Comparison of ENCODE assay signal across 8 cellular contexts in the genomic region with DNA sequence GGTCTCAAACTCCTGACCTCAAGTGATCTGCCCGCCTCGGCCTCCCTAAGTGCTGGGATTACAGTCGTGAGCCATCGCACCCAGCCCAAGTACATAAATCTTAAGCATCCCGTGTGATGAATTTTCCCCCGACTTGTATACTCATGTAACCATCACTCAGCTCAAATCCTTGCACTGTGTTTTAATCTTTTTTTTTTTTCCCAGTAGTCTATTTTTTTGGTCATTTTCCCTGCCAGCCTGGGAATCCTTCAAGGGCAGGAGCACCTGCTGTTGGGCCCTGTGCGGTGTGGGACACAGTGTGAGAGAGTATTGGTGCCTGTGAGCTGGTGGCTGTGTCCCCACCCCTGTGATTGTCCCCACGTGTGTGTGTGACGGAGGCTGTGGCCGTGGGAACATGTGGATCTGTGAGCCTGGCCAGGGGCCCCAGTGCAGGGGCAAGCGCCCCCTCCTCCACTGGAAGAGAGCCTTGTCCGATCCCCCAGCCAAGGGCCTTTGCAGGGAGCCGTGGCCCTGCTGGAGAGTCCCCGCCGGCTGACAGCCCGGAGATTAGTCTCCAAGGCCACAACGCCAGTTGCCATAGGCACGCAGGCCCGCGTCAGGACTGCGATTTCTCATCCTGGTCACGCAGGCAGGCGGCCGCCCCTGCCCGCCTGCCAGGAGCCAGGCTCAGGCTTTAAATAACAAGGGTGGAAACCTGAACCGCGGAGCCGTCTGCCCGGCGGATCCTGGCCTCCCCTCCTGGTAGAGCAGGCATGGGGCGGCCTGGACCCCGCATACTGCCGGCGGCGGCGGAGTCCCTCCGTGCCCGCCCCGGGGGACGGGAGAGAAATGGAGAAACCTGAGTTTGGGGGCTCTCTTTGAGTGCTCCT. TPM values are rescaled to one million over a fixed set of nuclear protein-coding genes. Genes with fewer than 3 reads are reported as not detected.
DNase-seq lines count a peak whose midpoint lies in the region; ATAC-seq and TF ChIP-seq lines count a peak whose summit lies in the region.

No MANE protein-coding gene starts in this region.

- H3K4me3 Mint-ChIP-seq in T-helper 2 cell treated with Interferon-gamma antibody and Interleukin-4, amounts not matched to agents 5 μg/mL and 100 μg/mL, for 36 hours = no peak overlapping the region
- H3K4me3 Mint-ChIP-seq in activated CD4-positive, alpha-beta memory T cell treated with anti-CD3 and anti-CD28 coated beads, Interleukin-2, amount 10 ng/mL, durations not matched to agents 7 days and 5 days = no peak overlapping the region

- no peak for ATAC-seq in HG02981 (IDR thresholded peaks at IDR 0.05; ENCODE audit: unreplicated experiment)

- DNase-seq in GM13976 (ENCODE audit: low spot score) (peak; percentile 57), SJCRH30 (peak; percentile 92 to 95), fibroblast of peridontal ligament (ENCODE audit: extremely low read depth) (peak; percentile 87), OCI-M2 (lab: John Stamatoyannopoulos, UW; ENCODE audit: unreplicated experiment) (no peak)
- no peak for DNase-seq in T-helper 2 cell treated with Interferon-gamma antibody and Interleukin-4, amounts not matched to agents 5 μg/mL and 100 μg/mL, for 36 hours (ENCODE audit: low spot score)
- DNase-seq in activated CD4-positive, alpha-beta memory T cell treated with anti-CD3 and anti-CD28 coated beads, Interleukin-2, amount 10 ng/mL, durations not matched to agents 7 days and 5 days = no peak

- H3K9ac ChIP-seq in muscle layer of colon (ENCODE audit: low read length) = peak overlapping the region; percentile 74

- POLR2A ChIA-PET in activated CD4-positive, alpha-beta memory T cell treated with anti-CD3 and anti-CD28 coated beads, Interleukin-2, amount 10 ng/mL, durations not matched to agents 7 days and 5 days (lab: Charles Lee) = no interaction called here

- peak overlapping the region; percentile 74 for H3K27ac ChIP-seq in SJCRH30
- peak overlapping the region; percentile 94 for H3K27ac ChIP-seq in muscle layer of colon (ENCODE audit: low read depth, low read length)

- no peaks in the 10 kb centered on the region for H3K4me1 Mint-ChIP-seq in T-helper 2 cell treated with Interferon-gamma antibody and Interleukin-4, amounts not matched to agents 5 μg/mL and 100 μg/mL, for 36 hours (ENCODE audit: low read depth)
- no peaks in the 10 kb centered on the region for H3K4me1 Mint-ChIP-seq in activated CD4-positive, alpha-beta memory T cell treated with anti-CD3 and anti-CD28 coated beads, Interleukin-2, amount 10 ng/mL, durations not matched to agents 7 days and 5 days

- H3K9me3 Mint-ChIP-seq in T-helper 2 cell treated with Interferon-gamma antibody and Interleukin-4, amounts not matched to agents 5 μg/mL and 100 μg/mL, for 36 hours = no peaks in the 10 kb centered on the region
- no peaks in the 10 kb centered on the region for H3K9me3 Mint-ChIP-seq in activated CD4-positive, alpha-beta memory T cell treated with anti-CD3 and anti-CD28 coated beads, Interleukin-2, amount 10 ng/mL, durations not matched to agents 7 days and 5 days

- CTCF ChIA-PET in activated CD4-positive, alpha-beta memory T cell treated with anti-CD3 and anti-CD28 coated beads, Interleukin-2, amount 10 ng/mL, durations not matched to agents 7 days and 5 days (lab: Charles Lee) = no interaction called here

- H3K27me3 Mint-ChIP-seq in T-helper 2 cell treated with Interferon-gamma antibody and Interleukin-4, amounts not matched to agents 5 μg/mL and 100 μg/mL, for 36 hours (ENCODE audit: low read depth) = peaks cover 4% of the 10 kb centered on the region
- peaks cover 4% of the 10 kb centered on the region for H3K27me3 Mint-ChIP-seq in activated CD4-positive, alpha-beta memory T cell treated with anti-CD3 and anti-CD28 coated beads, Interleukin-2, amount 10 ng/mL, durations not matched to agents 7 days and 5 days

- in situ Hi-C loops in GM13976 (cut with MboI; ENCODE audit: low sequenced_read_pairs, unreplicated experiment) = no loop called here

- H3K36me3 ChIP-seq in SJCRH30 (peaks cover 5% of the 10 kb centered on the region; the same call in 1 of the 2 replicates), muscle layer of colon (ENCODE audit: insufficient read depth, low read length) (no peaks in the 10 kb centered on the region)

- no peak for TF ChIP-seq CTCF in GM13976 (IDR thresholded peaks at IDR 0.05; ENCODE audit: borderline replicate concordance, control extremely low read depth, extremely low read depth, insufficient read depth, missing control alignments)

- no peaks in the 10 kb centered on the region for H3K36me3 Mint-ChIP-seq in T-helper 2 cell treated with Interferon-gamma antibody and Interleukin-4, amounts not matched to agents 5 μg/mL and 100 μg/mL, for 36 hours (ENCODE audit: low read depth)
- no peaks in the 10 kb centered on the region for H3K36me3 Mint-ChIP-seq in activated CD4-positive, alpha-beta memory T cell treated with anti-CD3 and anti-CD28 coated beads, Interleukin-2, amount 10 ng/mL, durations not matched to agents 7 days and 5 days (ENCODE audit: low read depth)

- H3K4me1 ChIP-seq in SJCRH30 (peaks cover 60% of the 10 kb centered on the region), muscle layer of colon (ENCODE audit: insufficient read depth, low read length) (peaks cover 68% of the 10 kb centered on the region)

- no peaks in the 10 kb centered on the region for H3K27me3 ChIP-seq in SJCRH30
- H3K27me3 ChIP-seq in muscle layer of colon (ENCODE audit: control insufficient read depth in 1 of 2, insufficient read depth in 2 of 2, low read length in 2 of 2) = no peaks in the 10 kb centered on the region

- H3K4me3 ChIP-seq in SJCRH30 (peak overlapping the region; percentile 29), muscle layer of colon (ENCODE audit: low read depth in 1 of 2, low read length in 2 of 2) (peak overlapping the region; percentile 34 to 68)

- H3K27ac Mint-ChIP-seq in T-helper 2 cell treated with Interferon-gamma antibody and Interleukin-4, amounts not matched to agents 5 μg/mL and 100 μg/mL, for 36 hours = no peak overlapping the region
- no peak overlapping the region for H3K27ac Mint-ChIP-seq in activated CD4-positive, alpha-beta memory T cell treated with anti-CD3 and anti-CD28 coated beads, Interleukin-2, amount 10 ng/mL, durations not matched to agents 7 days and 5 days

- no peaks in the 10 kb centered on the region for H3K9me3 ChIP-seq in SJCRH30 (replicated peaks)
- no peaks in the 10 kb centered on the region for H3K9me3 ChIP-seq in muscle layer of colon (ENCODE audit: low read length)

RNA-seq across cellular contexts. Expression of gene GTF2IRD1, which starts 26.5 kb away (rescaled TPM):
- 49.3 and 58.8 TPM in 2 replicates for total RNA-seq in SJCRH30 (2014; rRNA removed; shearing (Covaris generic))
- total RNA-seq in activated CD4-positive, alpha-beta memory T cell treated with anti-CD3 and anti-CD28 coated beads, Interleukin-2, amount 10 ng/mL, durations not matched to agents 7 days and 5 days = 1 to 10 TPM; 4.0 to 4.6 TPM

Comparison
In these comparisons a context has a peak if more than half of its experiments do, and no peak if none do; other contexts are left out.
1. DNase-seq: peak in GM13976 (single experiment), SJCRH30 (2 of 2) and fibroblast of peridontal ligament (single experiment); none in T-helper 2 cell treated with Interferon-gamma antibody and Interleukin-4, amounts not matched to agents 5 μg/mL and 100 μg/mL, for 36 hours (single experiment), activated CD4-positive, alpha-beta memory T cell treated with anti-CD3 and anti-CD28 coated beads, Interleukin-2, amount 10 ng/mL, durations not matched to agents 7 days and 5 days (single experiment) and OCI-M2 (single experiment).